In genomic region chr9:13033959-13034695, GRCh38 we compare ENCODE assay signal across 8 cellular contexts.
DNase-seq lines count a peak whose midpoint lies in the region; TF ChIP-seq lines count a peak whose summit lies in the region.

No MANE protein-coding gene starts in this region.

- DNase-seq in Caki2 (ENCODE audit: low read depth) (peak; percentile 57), H7 (peak; percentile 85), NCI-H2196 treated with DMSO at 0.1 percent for 48 hours (lab: John Stamatoyannopoulos, UW; ENCODE audit: unreplicated experiment) (peak; percentile 90), ascending aorta (ENCODE audit: low spot score in 2 of 2) (peak in 1 of 2 donors; percentile 77), hepatic stellate cell (ENCODE audit: low spot score) (peak; percentile 74), retinal pigment epithelial cell (ENCODE audit: low read depth) (no peak), mesenteric fat pad (ENCODE audit: low spot score) (no peak)
- no peak for DNase-seq in activated CD8-positive, alpha-beta memory T cell treated with anti-CD3 and anti-CD28 coated beads for 24 hours

- no peaks in the 10 kb centered on the region for H3K9me3 ChIP-seq in ascending aorta

- no peak overlapping the region for H3K27ac ChIP-seq in ascending aorta

- in situ Hi-C loops in Caki2 (cut with HindIII; ENCODE audit: low pct_unique_long_range_greater_than_20kb, low sequenced_read_pairs), result no loop called here

- peak; percentile 67 to 77 (median 67) for TF ChIP-seq CTCF in ascending aorta (IDR thresholded peaks at IDR 0.05)
- peak; percentile 83 for TF ChIP-seq CTCF in retinal pigment epithelial cell (conservative IDR thresholded peaks at IDR 0.05; ENCODE audit: low read depth, low read length)

- H3K36me3 ChIP-seq in H7 (replicated peaks; ENCODE audit: control insufficient read depth, insufficient read depth, low read length), result no peaks in the 10 kb centered on the region
- H3K36me3 ChIP-seq in ascending aorta, result no peaks in the 10 kb centered on the region

- H3K4me1 ChIP-seq in ascending aorta, result no peaks in the 10 kb centered on the region

- H3K27me3 ChIP-seq in H7 (ENCODE audit: control insufficient read depth, insufficient read depth, low read length) (no peaks in the 10 kb centered on the region), ascending aorta (no peaks in the 10 kb centered on the region)

- no peak overlapping the region for H3K4me3 ChIP-seq in H7 (ENCODE audit: insufficient read depth, low read depth, low read length)
- peak overlapping the region in 1 of 2 donors; percentile 55 for H3K4me3 ChIP-seq in ascending aorta
- peak overlapping the region; percentile 40 for H3K4me3 ChIP-seq in retinal pigment epithelial cell (ENCODE audit: low read length)

- intact Hi-C loops in ascending aorta (cut with DNase I), result loop anchor here (2.0 to 10.0 kb wide), 6 partner anchors 55 to 1731 kb away; no protein-coding TSS in a partner anchor

Comparison
In these comparisons a context has a peak if more than half of its experiments do, and no peak if none do; other contexts are left out.
1. DNase-seq: peak in Caki2 (single experiment), H7 (single experiment), NCI-H2196 treated with DMSO at 0.1 percent for 48 hours (single experiment) and hepatic stellate cell (single experiment); none in retinal pigment epithelial cell (single experiment), activated CD8-positive, alpha-beta memory T cell treated with anti-CD3 and anti-CD28 coated beads for 24 hours (single experiment) and mesenteric fat pad (single experiment).